Comparison of ENCODE assay signal across 14 cellular contexts in the genomic region with DNA sequence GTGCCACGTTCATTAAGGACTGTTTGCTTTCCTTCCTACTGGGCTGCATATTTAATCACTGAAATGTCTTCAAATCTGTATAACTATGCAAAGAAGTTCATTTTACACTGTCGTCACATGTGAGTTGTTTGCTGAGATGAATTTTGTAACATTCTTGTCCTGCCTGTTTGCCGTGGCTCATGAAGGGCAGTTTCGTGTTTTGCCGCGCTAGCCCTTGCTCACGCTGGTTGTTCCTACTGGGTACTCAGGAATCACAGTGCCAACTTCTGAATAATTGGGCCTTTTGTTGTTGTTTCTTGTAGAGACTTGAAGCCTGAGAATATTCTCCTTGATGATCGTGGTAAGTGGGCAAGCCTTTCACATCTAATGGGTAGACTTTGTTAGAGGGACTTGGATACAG. TPM values are rescaled to one million over a fixed set of nuclear protein-coding genes. Genes with fewer than 3 reads are reported as not detected.
A peak's percentile ranks its signal among the peaks of the same experiment; 100 is the strongest.
DNase-seq lines count a peak whose midpoint lies in the region; ATAC-seq and TF ChIP-seq lines count a peak whose summit lies in the region.
"Had no signal": no experiment of that assay in that cellular context is flagged by ENCODE, and none has a peak within 500 bp of the region (broad histone marks: within the 10 kb centered on the region; RNA-seq: fewer than 3 reads in every experiment).

No MANE protein-coding gene starts in this region.

- H3K4me2 ChIP-seq in OCI-LY3 (ENCODE audit: low read length) (peak overlapping the region; percentile 91), SK-N-SH (no peak overlapping the region)
- H3K4me2 ChIP-seq: GM23338 had no signal

- H3K36me3 ChIP-seq in GM06990 (ENCODE audit: control insufficient read depth, insufficient read depth, low read length) (no peaks in the 10 kb centered on the region), OCI-LY3 (replicated peaks; ENCODE audit: low read depth, low read length) (no peaks in the 10 kb centered on the region), spleen (no peaks in the 10 kb centered on the region), SK-N-SH (replicated peaks in 1 of 2; ENCODE audit: control insufficient read depth in 1 of 2, insufficient read depth in 2 of 2, low read length in 1 of 2) (no peaks in the 10 kb centered on the region)

- H3K9me2 ChIP-seq in SK-N-SH, result no peaks in the 10 kb centered on the region

- ATAC-seq in esophagus mucosa, result peak; percentile 44
- ATAC-seq: GM23338 had no signal

- H3K4me3 ChIP-seq in GM06990 (replicated peaks; ENCODE audit: low read depth, low read length), result peak overlapping the region; percentile 15; the same call in 1 of the 2 replicates
- H3K4me3 ChIP-seq in OCI-LY3 (ENCODE audit: low read length), result peak overlapping the region; percentile 71
- H3K4me3 ChIP-seq in spleen, result no peak overlapping the region
- no peak overlapping the region for H3K4me3 ChIP-seq in SK-N-SH (ENCODE audit: low read depth in 2 of 2, low read length in 1 of 2)
- H3K4me3 ChIP-seq: GM23338 had no signal

- WGBS in spleen, 5 donors, result 88 to 93% (median 91%) methylated on average over 8 of the region's 8 CpGs
- 71% methylated on average over 8 of the region's 8 CpGs for WGBS in SK-N-SH (ENCODE audit: low lambda C conversion rate)

- H3K27ac ChIP-seq in OCI-LY3 (ENCODE audit: low read length) (peak overlapping the region; percentile 44), spleen (no peak overlapping the region), SK-N-SH (ENCODE audit: low read depth in 2 of 2, low read length in 1 of 2) (no peak overlapping the region)
- H3K27ac ChIP-seq: C4-2B had no signal

- no peaks in the 10 kb centered on the region for H3K79me2 ChIP-seq in OCI-LY3 (ENCODE audit: low read length)
- no peaks in the 10 kb centered on the region for H3K79me2 ChIP-seq in SK-N-SH (ENCODE audit: insufficient read depth)

- CTCF ChIA-PET in SK-N-SH (lab: Yijun Ruan, JAX), result interaction anchor here (1.0 to 1.7 kb wide), 4 partner anchors 10 to 44 kb away, joined by 3 to 7 read pairs (median 4); no protein-coding TSS in a partner anchor

- H2AFZ ChIP-seq in OCI-LY3 (ENCODE audit: low read depth, low read length) (peak overlapping the region; percentile 6; the same call in 1 of the 2 replicates), SK-N-SH (ENCODE audit: low read depth) (no peak overlapping the region)
- H2AFZ ChIP-seq: GM23338 had no signal

- no peak for TF ChIP-seq EP300 in SK-N-SH (IDR thresholded peaks at IDR 0.05; ENCODE audit: borderline replicate concordance in 1 of 2, low read depth in 1 of 2, low read length in 1 of 2)

- H3F3A ChIP-seq in SK-N-SH (replicated peaks; ENCODE audit: insufficient read depth), result no peaks in the 10 kb centered on the region

- TF ChIP-seq RAD21 in SK-N-SH (IDR thresholded peaks at IDR 0.05; ENCODE audit: low read length), result no peak

- H4K20me1 ChIP-seq in OCI-LY3 (ENCODE audit: insufficient read depth, low read length) (no peaks in the 10 kb centered on the region), SK-N-SH (ENCODE audit: insufficient read depth) (no peaks in the 10 kb centered on the region)

- H3K9me3 ChIP-seq in OCI-LY3 (ENCODE audit: insufficient read depth, low read length) (0 out of 2 replicates have a peak, but pooled peaks cover 7% of the 10 kb centered on the region), spleen (peaks cover 0 to 10% (median 0%) of the 10 kb centered on the region in 8 donors), SK-N-SH (no peaks in the 10 kb centered on the region)
- H3K9me3 ChIP-seq: Caco-2 had no signal

- intact Hi-C loops in spleen (cut with DNase I; ENCODE audit: low total_unique reads), result no loop called here

- DNase-seq in GM06990 (ENCODE audit: extremely low read depth, insufficient read length) (no peak), spleen (peak; percentile 8), SK-N-SH (no peak), cerebellar nuclear complex (lab: John Stamatoyannopoulos, UW) (no peak)
- DNase-seq: ACHN; Caco-2; CD4-positive, alpha-beta T cell; HCEC 1CT had no signal

- H3K4me1 ChIP-seq in OCI-LY3 (ENCODE audit: low read length), result peaks cover 45% of the 10 kb centered on the region
- H3K4me1 ChIP-seq in spleen, result no peaks in the 10 kb centered on the region
- H3K4me1 ChIP-seq in SK-N-SH (ENCODE audit: control insufficient read depth in 1 of 2, insufficient read depth in 2 of 2, low read depth in 1 of 2, low read length in 1 of 2), result peaks cover 0 to 4% of the 10 kb centered on the region in 2 experiments; a peak in 1 of 4 replicates
- H3K4me1 ChIP-seq: Caco-2 had no signal

- H3K9ac ChIP-seq in OCI-LY3 (ENCODE audit: low read length) (peak overlapping the region; percentile 41), SK-N-SH (no peak overlapping the region)

- POLR2A ChIA-PET in SK-N-SH (lab: Yijun Ruan, JAX), result no interaction called here

- H3K27me3 ChIP-seq in GM06990 (replicated peaks; ENCODE audit: control insufficient read depth, insufficient read depth, low read length), result no peaks in the 10 kb centered on the region
- H3K27me3 ChIP-seq in OCI-LY3 (ENCODE audit: low read depth, low read length), result peaks cover 44% of the 10 kb centered on the region
- no peaks in the 10 kb centered on the region for H3K27me3 ChIP-seq in spleen (replicated peaks in 1 of 7)
- no peaks in the 10 kb centered on the region for H3K27me3 ChIP-seq in SK-N-SH (ENCODE audit: insufficient read depth)

- TF ChIP-seq CTCF in GM06990 (IDR thresholded peaks at IDR 0.05; ENCODE audit: insufficient read depth, low read length, poor library complexity, severe bottlenecking) (no peak), OCI-LY3 (IDR thresholded peaks at IDR 0.05; ENCODE audit: low read depth, low read length) (no peak), spleen (IDR thresholded peaks at IDR 0.05 in 8 of 11, conservative IDR thresholded peaks at IDR 0.05 in 3 of 11) (no peak), SK-N-SH (IDR thresholded peaks at IDR 0.05) (no peak)

- no peak for TF ChIP-seq POLR2A in spleen (IDR thresholded peaks at IDR 0.05)

TF ChIP-seq in SK-N-SH, 30 proteins besides CTCF, POLR2A, EP300 and RAD21:
- TF ChIP-seq CHD2 (IDR thresholded peaks at IDR 0.05; ENCODE audit: low read length, partially characterized antibody), result no peak
- no peak for TF ChIP-seq EZH2phosphoT487 (IDR thresholded peaks at IDR 0.05; ENCODE audit: borderline replicate concordance, low read depth)
- TF ChIP-seq RCOR1 (IDR thresholded peaks at IDR 0.05; ENCODE audit: low read length), result no peak
- TF ChIP-seq FOXM1 (IDR thresholded peaks at IDR 0.05; ENCODE audit: low read depth), result no peak
- no peak for TF ChIP-seq NRF1 (IDR thresholded peaks at IDR 0.05; ENCODE audit: low read depth, low read length)
- no peak for TF ChIP-seq JUND (IDR thresholded peaks at IDR 0.05)
- TF ChIP-seq FOSL2 (IDR thresholded peaks at IDR 0.05; ENCODE audit: borderline replicate concordance, low read depth), result no peak
- TF ChIP-seq MEF2A (IDR thresholded peaks at IDR 0.05; ENCODE audit: borderline replicate concordance, low read depth), result no peak
- TF ChIP-seq IRF3 (IDR thresholded peaks at IDR 0.05; ENCODE audit: low read depth, low read length), result no peak
- TF ChIP-seq ELF1 (IDR thresholded peaks at IDR 0.05), result no peak
- no peak for TF ChIP-seq TAF1 (IDR thresholded peaks at IDR 0.05; ENCODE audit: borderline replicate concordance, low read depth, low read length)
- TF ChIP-seq GATA2 (CRISPR knock-in tag; IDR thresholded peaks at IDR 0.05), result no peak

RNA-seq across cellular contexts. Expression of gene HTT-AS, which starts 52.2 kb away (rescaled TPM):
- not detected for total RNA-seq in esophagus mucosa
- not detected for total RNA-seq in spleen
- not detected for polyA plus RNA-seq in spleen
- polyA plus RNA-seq in SK-N-SH (2012; rRNA removed), result not detected in 2 replicates
- polyA plus RNA-seq in SK-N-SH (2012; cell fraction: cytosol; rRNA removed), result not detected in 2 replicates
- not detected in 2 replicates for polyA plus RNA-seq in SK-N-SH (2012; cell fraction: nucleus; rRNA removed)
- total RNA-seq: Caco-2; CD4-positive, alpha-beta T cell; GM23338; HT-29 had no signal
- polyA plus RNA-seq: BJ, GM23338 had no signal

RNA-seq across cellular contexts. Expression of gene HTT, which starts 52.4 kb away (rescaled TPM):
- 39.6 TPM for total RNA-seq in esophagus mucosa
- total RNA-seq in spleen, result 100 to 1,000 TPM in 2 of 7 donors, 10 to 100 TPM in 5; 58.6 to 124 (median 92.2) TPM
- polyA plus RNA-seq in spleen, result 10 to 100 TPM in 2 of 3 donors, 1 to 10 TPM in 1; 10.0 to 24.4 (median 14.7) TPM
- 11.3 and 13.1 TPM in 2 replicates for polyA plus RNA-seq in SK-N-SH (2012; rRNA removed)
- 7.8 and 9.4 TPM in 2 replicates for polyA plus RNA-seq in SK-N-SH (2012; cell fraction: cytosol; rRNA removed)
- 35.2 and 36.2 TPM in 2 replicates for polyA plus RNA-seq in SK-N-SH (2012; cell fraction: nucleus; rRNA removed)

RNA-seq across cellular contexts. Expression of gene GRK4, which starts 58.7 kb away (rescaled TPM):
- total RNA-seq in esophagus mucosa, result 2.0 TPM
- total RNA-seq in spleen, result 1 to 10 TPM; 1.8 to 4.3 (median 2.6) TPM
- 1 to 10 TPM; 1.0 to 1.7 (median 1.2) TPM for polyA plus RNA-seq in spleen
- polyA plus RNA-seq in SK-N-SH (2012; rRNA removed), result 2.2 and 2.7 TPM in 2 replicates
- 2.2 and 2.9 TPM in 2 replicates for polyA plus RNA-seq in SK-N-SH (2012; cell fraction: cytosol; rRNA removed)
- 3.4 and 4.5 TPM in 2 replicates for polyA plus RNA-seq in SK-N-SH (2012; cell fraction: nucleus; rRNA removed)

RNA-seq across cellular contexts. Expression of gene NOP14, which starts 58.9 kb away (rescaled TPM):
- total RNA-seq in esophagus mucosa (28.7 TPM), spleen (10 to 100 TPM; 21.1 to 30.5 (median 25.0) TPM)
- polyA plus RNA-seq in spleen (10 to 100 TPM; 10.2 to 20.3 (median 12.2) TPM), SK-N-SH (2012; rRNA removed) (7.5 and 9.8 TPM in 2 replicates)
- 9.9 and 12.4 TPM in 2 replicates for polyA plus RNA-seq in SK-N-SH (2012; cell fraction: cytosol; rRNA removed)
- 11.4 and 12.0 TPM in 2 replicates for polyA plus RNA-seq in SK-N-SH (2012; cell fraction: nucleus; rRNA removed)

Comparison
In these comparisons a context has a peak if more than half of its experiments do, and no peak if none do; other contexts are left out.
1. H3K4me3 ChIP-seq: peak in GM06990 (single experiment) and OCI-LY3 (single experiment); none in spleen (0 of 8) and SK-N-SH (0 of 2).